In the genomic region with DNA sequence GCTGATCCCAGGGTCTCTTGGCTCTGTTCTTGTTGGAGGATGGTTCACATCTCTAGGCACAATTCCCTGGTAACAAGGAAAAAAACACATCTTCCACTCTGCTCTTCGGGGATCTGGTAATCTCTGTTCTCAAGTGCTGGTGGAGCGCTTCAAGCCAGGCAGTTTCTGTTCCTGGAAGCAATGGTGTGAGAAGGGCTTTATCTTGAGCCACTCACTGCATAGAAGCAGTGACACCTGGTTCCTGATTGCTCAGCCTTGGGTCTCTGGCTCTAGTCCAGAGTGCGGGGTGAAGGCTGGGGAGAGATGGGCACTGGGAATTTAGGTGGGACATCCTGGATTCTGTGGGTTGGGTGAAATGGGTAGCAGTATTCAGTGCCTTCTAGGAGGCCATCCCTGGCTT, we compare ENCODE assay signal across 1 cellular context.
TF ChIP-seq lines count a peak whose summit lies in the region.

No MANE protein-coding gene starts in this region.

TF ChIP-seq in GM23338, 12 proteins besides CTCF, POLR2A, EP300 and RAD21 (continued from another document):
- TF ChIP-seq, protein P1, sequence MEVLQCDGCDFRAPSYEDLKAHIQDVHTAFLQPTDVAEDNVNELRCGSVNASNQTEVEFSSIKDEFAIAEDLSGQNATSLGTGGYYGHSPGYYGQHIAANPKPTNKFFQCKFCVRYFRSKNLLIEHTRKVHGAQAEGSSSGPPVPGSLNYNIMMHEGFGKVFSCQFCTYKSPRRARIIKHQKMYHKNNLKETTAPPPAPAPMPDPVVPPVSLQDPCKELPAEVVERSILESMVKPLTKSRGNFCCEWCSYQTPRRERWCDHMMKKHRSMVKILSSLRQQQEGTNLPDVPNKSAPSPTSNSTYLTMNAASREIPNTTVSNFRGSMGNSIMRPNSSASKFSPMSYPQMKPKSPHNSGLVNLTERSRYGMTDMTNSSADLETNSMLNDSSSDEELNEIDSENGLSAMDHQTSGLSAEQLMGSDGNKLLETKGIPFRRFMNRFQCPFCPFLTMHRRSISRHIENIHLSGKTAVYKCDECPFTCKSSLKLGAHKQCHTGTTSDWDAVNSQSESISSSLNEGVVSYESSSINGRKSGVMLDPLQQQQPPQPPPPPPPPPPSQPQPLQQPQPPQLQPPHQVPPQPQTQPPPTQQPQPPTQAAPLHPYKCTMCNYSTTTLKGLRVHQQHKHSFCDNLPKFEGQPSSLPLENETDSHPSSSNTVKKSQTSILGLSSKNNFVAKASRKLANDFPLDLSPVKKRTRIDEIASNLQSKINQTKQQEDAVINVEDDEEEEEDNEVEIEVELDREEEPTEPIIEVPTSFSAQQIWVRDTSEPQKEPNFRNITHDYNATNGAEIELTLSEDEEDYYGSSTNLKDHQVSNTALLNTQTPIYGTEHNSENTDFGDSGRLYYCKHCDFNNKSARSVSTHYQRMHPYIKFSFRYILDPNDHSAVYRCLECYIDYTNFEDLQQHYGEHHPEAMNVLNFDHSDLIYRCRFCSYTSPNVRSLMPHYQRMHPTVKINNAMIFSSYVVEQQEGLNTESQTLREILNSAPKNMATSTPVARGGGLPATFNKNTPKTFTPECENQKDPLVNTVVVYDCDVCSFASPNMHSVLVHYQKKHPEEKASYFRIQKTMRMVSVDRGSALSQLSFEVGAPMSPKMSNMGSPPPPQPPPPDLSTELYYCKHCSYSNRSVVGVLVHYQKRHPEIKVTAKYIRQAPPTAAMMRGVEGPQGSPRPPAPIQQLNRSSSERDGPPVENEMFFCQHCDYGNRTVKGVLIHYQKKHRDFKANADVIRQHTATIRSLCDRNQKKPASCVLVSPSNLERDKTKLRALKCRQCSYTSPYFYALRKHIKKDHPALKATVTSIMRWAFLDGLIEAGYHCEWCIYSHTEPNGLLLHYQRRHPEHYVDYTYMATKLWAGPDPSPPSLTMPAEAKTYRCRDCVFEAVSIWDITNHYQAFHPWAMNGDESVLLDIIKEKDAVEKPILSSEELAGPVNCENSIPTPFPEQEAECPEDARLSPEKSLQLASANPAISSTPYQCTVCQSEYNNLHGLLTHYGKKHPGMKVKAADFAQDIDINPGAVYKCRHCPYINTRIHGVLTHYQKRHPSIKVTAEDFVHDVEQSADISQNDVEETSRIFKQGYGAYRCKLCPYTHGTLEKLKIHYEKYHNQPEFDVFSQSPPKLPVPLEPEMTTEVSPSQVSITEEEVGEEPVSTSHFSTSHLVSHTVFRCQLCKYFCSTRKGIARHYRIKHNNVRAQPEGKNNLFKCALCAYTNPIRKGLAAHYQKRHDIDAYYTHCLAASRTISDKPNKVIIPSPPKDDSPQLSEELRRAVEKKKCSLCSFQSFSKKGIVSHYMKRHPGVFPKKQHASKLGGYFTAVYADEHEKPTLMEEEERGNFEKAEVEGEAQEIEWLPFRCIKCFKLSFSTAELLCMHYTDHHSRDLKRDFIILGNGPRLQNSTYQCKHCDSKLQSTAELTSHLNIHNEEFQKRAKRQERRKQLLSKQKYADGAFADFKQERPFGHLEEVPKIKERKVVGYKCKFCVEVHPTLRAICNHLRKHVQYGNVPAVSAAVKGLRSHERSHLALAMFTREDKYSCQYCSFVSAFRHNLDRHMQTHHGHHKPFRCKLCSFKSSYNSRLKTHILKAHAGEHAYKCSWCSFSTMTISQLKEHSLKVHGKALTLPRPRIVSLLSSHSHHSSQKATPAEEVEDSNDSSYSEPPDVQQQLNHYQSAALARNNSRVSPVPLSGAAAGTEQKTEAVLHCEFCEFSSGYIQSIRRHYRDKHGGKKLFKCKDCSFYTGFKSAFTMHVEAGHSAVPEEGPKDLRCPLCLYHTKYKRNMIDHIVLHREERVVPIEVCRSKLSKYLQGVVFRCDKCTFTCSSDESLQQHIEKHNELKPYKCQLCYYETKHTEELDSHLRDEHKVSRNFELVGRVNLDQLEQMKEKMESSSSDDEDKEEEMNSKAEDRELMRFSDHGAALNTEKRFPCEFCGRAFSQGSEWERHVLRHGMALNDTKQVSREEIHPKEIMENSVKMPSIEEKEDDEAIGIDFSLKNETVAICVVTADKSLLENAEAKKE (CRISPR knock-in tag; IDR thresholded peaks at IDR 0.05): no peak
- TF ChIP-seq, protein P2, sequence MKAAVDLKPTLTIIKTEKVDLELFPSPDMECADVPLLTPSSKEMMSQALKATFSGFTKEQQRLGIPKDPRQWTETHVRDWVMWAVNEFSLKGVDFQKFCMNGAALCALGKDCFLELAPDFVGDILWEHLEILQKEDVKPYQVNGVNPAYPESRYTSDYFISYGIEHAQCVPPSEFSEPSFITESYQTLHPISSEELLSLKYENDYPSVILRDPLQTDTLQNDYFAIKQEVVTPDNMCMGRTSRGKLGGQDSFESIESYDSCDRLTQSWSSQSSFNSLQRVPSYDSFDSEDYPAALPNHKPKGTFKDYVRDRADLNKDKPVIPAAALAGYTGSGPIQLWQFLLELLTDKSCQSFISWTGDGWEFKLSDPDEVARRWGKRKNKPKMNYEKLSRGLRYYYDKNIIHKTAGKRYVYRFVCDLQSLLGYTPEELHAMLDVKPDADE (IDR thresholded peaks at IDR 0.05): no peak
- TF ChIP-seq ZNF331 (CRISPR knock-in tag; IDR thresholded peaks at IDR 0.05; ENCODE audit: low read depth) (no peak), EZH2 (IDR thresholded peaks at IDR 0.05; ENCODE audit: low read depth, unreplicated experiment) (no peak), JUNB (IDR thresholded peaks at IDR 0.05; ENCODE audit: unreplicated experiment) (no peak), ZNF114 (CRISPR knock-in tag; IDR thresholded peaks at IDR 0.05) (no peak)
